23 cellular contexts compared by ENCODE assay signal in the genomic region with DNA sequence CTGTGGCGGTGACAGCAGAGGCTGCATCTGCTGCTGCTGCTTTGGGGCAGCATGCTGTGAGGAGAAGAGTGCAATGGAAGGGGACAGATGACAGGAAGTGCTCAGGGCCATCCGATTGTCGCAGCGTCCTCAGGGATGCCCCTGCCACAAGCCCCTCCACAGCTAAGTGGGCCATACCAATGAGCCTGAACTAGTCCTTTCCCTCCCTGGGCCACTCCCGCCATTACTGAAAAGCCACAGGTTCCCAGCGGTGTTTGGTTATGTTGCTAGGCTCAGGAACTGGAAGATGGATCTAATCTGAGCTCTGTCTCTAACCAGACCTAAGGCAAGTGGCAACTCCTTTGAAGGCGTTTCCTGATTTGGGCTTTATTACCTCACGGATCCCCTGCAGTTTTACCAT.
"Had no signal": no experiment of that assay in that cellular context is flagged by ENCODE, and none has a peak within 500 bp of the region (broad histone marks: within the 10 kb centered on the region; RNA-seq: fewer than 3 reads in every experiment).

No MANE protein-coding gene starts in this region.

- H3K4me3 ChIP-seq: colonic mucosa, heart left ventricle, left ventricle myocardium inferior, smooth muscle cell had no signal

- H3K36me3 Mint-ChIP-seq: naive B cell had no signal

- FAIRE-seq: endometrium, kidney had no signal

- H3K36me3 ChIP-seq: brain microvascular endothelial cell, colonic mucosa, WERI-Rb-1 had no signal

- H3K27me3 Mint-ChIP-seq: activated CD4-positive, alpha-beta T cell treated with anti-CD3 and anti-CD28 coated beads for 36 hours; activated CD8-positive, alpha-beta T cell treated with anti-CD3 and anti-CD28 coated beads for 36 hours; central memory CD8-positive, alpha-beta T cell had no signal

- H3K4me1 ChIP-seq: colonic mucosa, parathyroid adenoma had no signal

- H3K27ac Mint-ChIP-seq: activated CD4-positive, alpha-beta T cell treated with anti-CD3 and anti-CD28 coated beads for 36 hours; activated CD8-positive, alpha-beta T cell treated with anti-CD3 and anti-CD28 coated beads for 36 hours; activated naive CD4-positive, alpha-beta T cell treated with anti-CD3 and anti-CD28 coated beads for 36 hours; activated T-cell treated with anti-CD3 and anti-CD28 coated beads, Interleukin-2, amount 50 U/mL, for 24 hours; stimulated activated effector memory CD8-positive, alpha-beta T cell treated with anti-CD3 and anti-CD28 coated beads, Interleukin-12 subunit alpha, Interleukin-12 subunit beta, amount 100 ng/mL, for 72 hours had no signal

- H3K9me3 Mint-ChIP-seq: activated CD8-positive, alpha-beta T cell treated with anti-CD3 and anti-CD28 coated beads for 36 hours; activated naive CD4-positive, alpha-beta T cell treated with anti-CD3 and anti-CD28 coated beads for 36 hours; activated T-cell treated with anti-CD3 and anti-CD28 coated beads, Interleukin-2, amount 50 U/mL, for 24 hours; central memory CD8-positive, alpha-beta T cell; naive B cell; stimulated activated effector memory CD8-positive, alpha-beta T cell treated with anti-CD3 and anti-CD28 coated beads, Interleukin-12 subunit alpha, Interleukin-12 subunit beta, amount 100 ng/mL, for 72 hours had no signal

- ATAC-seq: activated CD4-positive, alpha-beta T cell treated with anti-CD3 and anti-CD28 coated beads for 36 hours; activated CD8-positive, alpha-beta T cell treated with anti-CD3 and anti-CD28 coated beads for 36 hours; heart left ventricle; sciatic nerve; stimulated activated effector memory CD8-positive, alpha-beta T cell treated with anti-CD3 and anti-CD28 coated beads, Interleukin-12 subunit alpha, Interleukin-12 subunit beta, amount 100 ng/mL, for 72 hours had no signal

- H3K4me3 Mint-ChIP-seq: activated CD4-positive, alpha-beta T cell treated with anti-CD3 and anti-CD28 coated beads for 36 hours; activated CD8-positive, alpha-beta T cell treated with anti-CD3 and anti-CD28 coated beads for 36 hours; activated naive CD4-positive, alpha-beta T cell treated with anti-CD3 and anti-CD28 coated beads for 36 hours; activated T-cell treated with anti-CD3 and anti-CD28 coated beads, Interleukin-2, amount 50 U/mL, for 24 hours; central memory CD8-positive, alpha-beta T cell; naive B cell; stimulated activated effector memory CD8-positive, alpha-beta T cell treated with anti-CD3 and anti-CD28 coated beads, Interleukin-12 subunit alpha, Interleukin-12 subunit beta, amount 100 ng/mL, for 72 hours had no signal

- H2AFZ ChIP-seq: parathyroid adenoma had no signal

- H3K79me2 ChIP-seq: parathyroid adenoma had no signal

- H3K4me2 ChIP-seq: smooth muscle cell had no signal

- DNase-seq: activated CD4-positive, alpha-beta T cell treated with anti-CD3 and anti-CD28 coated beads for 36 hours; activated CD8-positive, alpha-beta T cell treated with anti-CD3 and anti-CD28 coated beads for 36 hours; activated naive CD4-positive, alpha-beta T cell treated with anti-CD3 and anti-CD28 coated beads for 36 hours; activated T-cell treated with anti-CD3 and anti-CD28 coated beads, Interleukin-2, amount 50 U/mL, for 24 hours; aorta; brain microvascular endothelial cell; colonic mucosa; erythroblast; foreskin melanocyte; heart left ventricle; kidney; left ventricle myocardium inferior; mammary epithelial cell; naive B cell; stimulated activated CD4-positive, alpha-beta T cell treated with anti-CD3 and anti-CD28 coated beads, Interleukin-4, amount 100 ng/mL, for 24 hours; T-helper 2 cell; WERI-Rb-1 had no signal

- H3K27ac ChIP-seq: brain microvascular endothelial cell, colonic mucosa, heart left ventricle, left ventricle myocardium inferior, parathyroid adenoma, WERI-Rb-1 had no signal

- H3K9ac ChIP-seq: parathyroid adenoma had no signal

- H3K27me3 ChIP-seq: brain microvascular endothelial cell, colonic mucosa, heart left ventricle had no signal

- H3K9me3 ChIP-seq: colonic mucosa, heart left ventricle, left ventricle myocardium inferior had no signal
